ENCODE assay signal across 8 cellular contexts in genomic region chr15:98421419-98422085, GRCh38.
DNase-seq lines count a peak whose midpoint lies in the region; ATAC-seq, FAIRE-seq and TF ChIP-seq lines count a peak whose summit lies in the region.

No MANE protein-coding gene starts in this region.

- H3K9me3 ChIP-seq in HUES6 (ENCODE audit: control insufficient read depth, insufficient read depth, low read depth, low read length) (no peaks in the 10 kb centered on the region), T-helper 17 cell (ENCODE audit: control insufficient read depth, low read length, poor library complexity, severe bottlenecking) (no peaks in the 10 kb centered on the region), iPS-15b (ENCODE audit: control insufficient read depth, insufficient read depth, low read length) (no peaks in the 10 kb centered on the region), small intestine (ENCODE audit: control insufficient read depth, low read depth) (no peaks in the 10 kb centered on the region)

- peak; percentile 93 for TF ChIP-seq CTCF in GM20000 (IDR thresholded peaks at IDR 0.05; ENCODE audit: extremely low read depth, missing control alignments)

- WGBS in small intestine, 3 donors, result 4 to 5% (median 5%) methylated on average over 59 to 60 of the region's 60 CpGs

- peak overlapping the region; percentile 41 for H3K4me3 Mint-ChIP-seq in T-helper 17 cell

- H3K27ac Mint-ChIP-seq in T-helper 17 cell, result peak overlapping the region; percentile 63

- H3K27ac ChIP-seq in HUES6 (ENCODE audit: low read depth, low read length) (no peak overlapping the region), small intestine (ENCODE audit: low read depth in 1 of 2, low read length in 1 of 2) (no peak overlapping the region)

- peak overlapping the region; percentile 54 for H3K4me3 ChIP-seq in HUES6 (ENCODE audit: low read depth, low read length)
- peak overlapping the region; percentile 64 for H3K4me3 ChIP-seq in iPS-15b (ENCODE audit: low read depth, low read length)
- no peak overlapping the region for H3K4me3 ChIP-seq in small intestine (ENCODE audit: low read depth in 1 of 2, low read length in 2 of 2)

- no peaks in the 10 kb centered on the region for H3K36me3 ChIP-seq in HUES6 (ENCODE audit: control insufficient read depth, insufficient read depth, low read length)
- H3K36me3 ChIP-seq in iPS-15b (ENCODE audit: control insufficient read depth, insufficient read depth, low read length), result no peaks in the 10 kb centered on the region
- H3K36me3 ChIP-seq in small intestine (ENCODE audit: control insufficient read depth in 2 of 2, insufficient read depth in 2 of 2, low read length in 2 of 2), result no peaks in the 10 kb centered on the region

- peaks cover 2% of the 10 kb centered on the region for H3K36me3 Mint-ChIP-seq in T-helper 17 cell (ENCODE audit: low read depth)

- H3K27me3 Mint-ChIP-seq in T-helper 17 cell, result peaks cover 69% of the 10 kb centered on the region

- H3K27me3 ChIP-seq in HUES6 (ENCODE audit: control insufficient read depth, insufficient read depth, low read length) (peaks cover 61% of the 10 kb centered on the region), iPS-15b (ENCODE audit: control insufficient read depth, insufficient read depth, low read length) (peaks cover 37% of the 10 kb centered on the region), small intestine (ENCODE audit: control insufficient read depth in 2 of 2, insufficient read depth in 2 of 2, low read length in 2 of 2) (peaks cover 0 to 4% of the 10 kb centered on the region in 2 donors)

- H3K4me1 ChIP-seq in HUES6 (ENCODE audit: control insufficient read depth, insufficient read depth, low read length), result peaks cover 16% of the 10 kb centered on the region
- H3K4me1 ChIP-seq in iPS-15b (ENCODE audit: control insufficient read depth, insufficient read depth, low read length), result no peaks in the 10 kb centered on the region
- no peaks in the 10 kb centered on the region for H3K4me1 ChIP-seq in small intestine (ENCODE audit: control insufficient read depth in 2 of 2, insufficient read depth in 1 of 2, low read depth in 1 of 2, low read length in 1 of 2)

- no peak for FAIRE-seq in small intestine (lab: Jason Lieb, UNC)

- peak; percentile 51 for DNase-seq in COR-L47 (lab: John Stamatoyannopoulos, UW)
- DNase-seq in GM20000 (ENCODE audit: low spot score), result peak; percentile 78
- peak; percentile 26 to 49 (median 37) for DNase-seq in T-helper 17 cell
- DNase-seq in astrocyte of the hippocampus (ENCODE audit: low read depth, low spot score), result peak; percentile 74
- peak; percentile 24 for DNase-seq in small intestine
- DNase-seq in DMS79 treated with DMSO at 0.1 percent for 48 hours (lab: John Stamatoyannopoulos, UW), result no peak

- H3K9ac ChIP-seq in HUES6 (ENCODE audit: low read length) (no peak overlapping the region), iPS-15b (ENCODE audit: low read depth, low read length) (peak overlapping the region; percentile 60)

- ATAC-seq in T-helper 17 cell, result peak; percentile 71

- peaks cover 11% of the 10 kb centered on the region for H3K4me1 Mint-ChIP-seq in T-helper 17 cell

Comparison
In these comparisons a context has a peak if more than half of its experiments do, and no peak if none do; other contexts are left out.
1. H3K4me3 ChIP-seq: peak in HUES6 (single experiment) and iPS-15b (single experiment); none in small intestine (0 of 2).